Comparison of ENCODE assay signal across 15 cellular contexts in the genomic region with DNA sequence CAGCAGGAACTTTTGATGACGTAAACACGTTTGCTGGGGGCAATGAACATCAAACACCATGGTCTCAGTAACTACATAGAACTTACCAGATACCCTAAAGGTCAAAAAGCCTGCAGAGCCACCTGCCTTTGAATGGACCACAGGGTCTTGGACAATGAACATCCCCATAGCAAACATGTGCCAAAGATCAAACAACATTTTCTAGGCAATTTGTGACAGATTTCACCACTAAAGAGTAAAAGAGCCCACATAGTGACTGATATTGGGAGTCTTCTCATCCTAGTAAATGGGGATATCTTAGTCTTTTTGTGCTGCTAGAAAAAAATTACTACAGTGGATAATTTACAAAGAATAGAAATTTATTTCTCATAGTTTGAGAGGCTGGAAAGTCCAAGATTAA.
DNase-seq lines count a peak whose midpoint lies in the region; ATAC-seq and TF ChIP-seq lines count a peak whose summit lies in the region.
"Had no signal": no experiment of that assay in that cellular context is flagged by ENCODE, and none has a peak within 500 bp of the region (broad histone marks: within the 10 kb centered on the region; RNA-seq: fewer than 3 reads in every experiment).

No MANE protein-coding gene starts in this region.

- peaks cover 5% of the 10 kb centered on the region for H3K27me3 Mint-ChIP-seq in activated T-cell treated with anti-CD3 and anti-CD28 coated beads, Interleukin-2, amount 50 U/mL, for 72 hours (ENCODE audit: low read depth)
- peaks cover 10% of the 10 kb centered on the region for H3K27me3 Mint-ChIP-seq in activated T-cell treated with anti-CD3 and anti-CD28 coated beads, Interleukin-2, amount 50 U/mL, for 24 hours
- no peaks in the 10 kb centered on the region for H3K27me3 Mint-ChIP-seq in CD14-positive monocyte (ENCODE audit: low read depth in 3 of 3)
- peaks cover 4% of the 10 kb centered on the region for H3K27me3 Mint-ChIP-seq in activated T-helper 17 cell treated with anti-CD3 and anti-CD28 coated beads, Interleukin-2, amount 50 U/mL, for 72 hours

- H3K9me3 ChIP-seq in fibroblast of lung (ENCODE audit: control insufficient read depth, insufficient read depth, low read depth, low read length) (no peaks in the 10 kb centered on the region), left lung (no peaks in the 10 kb centered on the region)
- H3K9me3 ChIP-seq: BLaER1 had no signal

- H3K4me3 ChIP-seq in fibroblast of lung (replicated peaks in 1 of 4; ENCODE audit: control extremely low read depth in 1 of 4, insufficient read depth in 1 of 4, low read depth in 3 of 4, low read length in 4 of 4) (no peak overlapping the region), left lung (no peak overlapping the region)
- H3K4me3 ChIP-seq: BLaER1 had no signal

- in situ Hi-C loops in KBM-7 (cut with MboI; ENCODE audit: low pct_unique_long_range_greater_than_20kb, low sequenced_read_pairs): no loop called here

- H2AFZ ChIP-seq in fibroblast of lung (ENCODE audit: low read length): no peak overlapping the region

- no peak for TF ChIP-seq CTCF in CD14-positive monocyte (IDR thresholded peaks at IDR 0.05)
- no peak for TF ChIP-seq CTCF in fibroblast of lung (conservative IDR thresholded peaks at IDR 0.05 in 1 of 2, IDR thresholded peaks at IDR 0.05 in 1 of 2; ENCODE audit: low read depth in 1 of 2, low read length in 2 of 2)
- TF ChIP-seq CTCF in left lung (IDR thresholded peaks at IDR 0.05): no peak

- H3K9ac ChIP-seq in fibroblast of lung (ENCODE audit: insufficient read depth, low read length): peak overlapping the region; percentile 2
- H3K9ac ChIP-seq: BLaER1 had no signal

- H4K20me1 ChIP-seq in fibroblast of lung (ENCODE audit: control insufficient read depth, extremely low read depth, insufficient read depth, low read length): no peaks in the 10 kb centered on the region
- H4K20me1 ChIP-seq: BLaER1 had no signal

- H3K36me3 Mint-ChIP-seq in activated T-cell treated with anti-CD3 and anti-CD28 coated beads, Interleukin-2, amount 50 U/mL, for 72 hours (ENCODE audit: insufficient read depth in 2 of 2): peaks cover 0 to 1% of the 10 kb centered on the region in 2 donors
- no peaks in the 10 kb centered on the region for H3K36me3 Mint-ChIP-seq in activated T-cell treated with anti-CD3 and anti-CD28 coated beads, Interleukin-2, amount 50 U/mL, for 24 hours (ENCODE audit: low read depth)
- H3K36me3 Mint-ChIP-seq in CD14-positive monocyte: peaks cover 2 to 5% of the 10 kb centered on the region in 2 donors
- no peaks in the 10 kb centered on the region for H3K36me3 Mint-ChIP-seq in activated T-helper 17 cell treated with anti-CD3 and anti-CD28 coated beads, Interleukin-2, amount 50 U/mL, for 72 hours (ENCODE audit: low read depth)
- H3K36me3 Mint-ChIP-seq: CD8-positive, alpha-beta T cell had no signal

- ATAC-seq in activated T-cell treated with anti-CD3 and anti-CD28 coated beads, Interleukin-2, amount 50 U/mL, for 72 hours (replicated peaks in 1 of 2): peak; percentile 61 to 65
- peak; percentile 18 for ATAC-seq in activated T-helper 17 cell treated with anti-CD3 and anti-CD28 coated beads, Interleukin-2, amount 50 U/mL, for 72 hours (replicated peaks)
- ATAC-seq in left lung: no peak
- ATAC-seq: CD8-positive, alpha-beta T cell had no signal

- H3K79me2 ChIP-seq in fibroblast of lung (ENCODE audit: control insufficient read depth, insufficient read depth, low read length): no peaks in the 10 kb centered on the region

- H3K27ac Mint-ChIP-seq in activated T-cell treated with anti-CD3 and anti-CD28 coated beads, Interleukin-2, amount 50 U/mL, for 72 hours: peak overlapping the region; percentile 57
- no peak overlapping the region for H3K27ac Mint-ChIP-seq in activated T-cell treated with anti-CD3 and anti-CD28 coated beads, Interleukin-2, amount 50 U/mL, for 24 hours
- peak overlapping the region in 5 of 7 donors; percentile 78 to 94 (median 89) for H3K27ac Mint-ChIP-seq in CD14-positive monocyte
- H3K27ac Mint-ChIP-seq in activated T-helper 17 cell treated with anti-CD3 and anti-CD28 coated beads, Interleukin-2, amount 50 U/mL, for 72 hours: peak overlapping the region; percentile 62
- H3K27ac Mint-ChIP-seq: CD8-positive, alpha-beta T cell had no signal

- no peaks in the 10 kb centered on the region for H3K27me3 ChIP-seq in fibroblast of lung (ENCODE audit: control insufficient read depth, insufficient read depth, low read length)
- no peaks in the 10 kb centered on the region for H3K27me3 ChIP-seq in left lung
- H3K27me3 ChIP-seq: BLaER1 had no signal

- H3K27ac ChIP-seq in fibroblast of lung (ENCODE audit: insufficient read depth, low read length) (no peak overlapping the region), left lung (no peak overlapping the region)
- H3K27ac ChIP-seq: BLaER1 had no signal

- no peak for DNase-seq in activated T-cell treated with anti-CD3 and anti-CD28 coated beads, Interleukin-2, amount 50 U/mL, for 72 hours
- DNase-seq in activated T-cell treated with anti-CD3 and anti-CD28 coated beads, Interleukin-2, amount 50 U/mL, for 24 hours: no peak
- DNase-seq in CD14-positive monocyte (ENCODE audit: low spot score): no peak
- DNase-seq in fibroblast of lung (ENCODE audit: low read depth in 2 of 2): no peak
- DNase-seq in KBM-7: no peak
- DNase-seq in left lung: no peak
- DNase-seq: 8988T; Calu3; CD8-positive, alpha-beta T cell; DMS79 treated with DMSO at 0.1 percent for 48 hours; GF-D8; GOT3; H7 had no signal

- no peak overlapping the region for H3K4me2 ChIP-seq in fibroblast of lung (ENCODE audit: extremely low read depth, insufficient read depth, low read length)
- H3K4me2 ChIP-seq: BLaER1 had no signal

- peak overlapping the region in 1 of 2 donors; percentile 83 for H3K4me3 Mint-ChIP-seq in activated T-cell treated with anti-CD3 and anti-CD28 coated beads, Interleukin-2, amount 50 U/mL, for 72 hours
- no peak overlapping the region for H3K4me3 Mint-ChIP-seq in activated T-cell treated with anti-CD3 and anti-CD28 coated beads, Interleukin-2, amount 50 U/mL, for 24 hours
- H3K4me3 Mint-ChIP-seq in CD14-positive monocyte: no peak overlapping the region
- no peak overlapping the region for H3K4me3 Mint-ChIP-seq in activated T-helper 17 cell treated with anti-CD3 and anti-CD28 coated beads, Interleukin-2, amount 50 U/mL, for 72 hours
- H3K4me3 Mint-ChIP-seq: CD8-positive, alpha-beta T cell had no signal

- no peaks in the 10 kb centered on the region for H3K9me3 Mint-ChIP-seq in activated T-cell treated with anti-CD3 and anti-CD28 coated beads, Interleukin-2, amount 50 U/mL, for 72 hours
- no peaks in the 10 kb centered on the region for H3K9me3 Mint-ChIP-seq in activated T-cell treated with anti-CD3 and anti-CD28 coated beads, Interleukin-2, amount 50 U/mL, for 24 hours
- H3K9me3 Mint-ChIP-seq in CD14-positive monocyte: no peaks in the 10 kb centered on the region
- H3K9me3 Mint-ChIP-seq in activated T-helper 17 cell treated with anti-CD3 and anti-CD28 coated beads, Interleukin-2, amount 50 U/mL, for 72 hours: no peaks in the 10 kb centered on the region
- H3K9me3 Mint-ChIP-seq: CD8-positive, alpha-beta T cell had no signal

- peaks cover 18% of the 10 kb centered on the region for H3K4me1 Mint-ChIP-seq in activated T-cell treated with anti-CD3 and anti-CD28 coated beads, Interleukin-2, amount 50 U/mL, for 72 hours (ENCODE audit: low read depth)
- H3K4me1 Mint-ChIP-seq in activated T-cell treated with anti-CD3 and anti-CD28 coated beads, Interleukin-2, amount 50 U/mL, for 24 hours (ENCODE audit: low read depth): peaks cover 15% of the 10 kb centered on the region
- H3K4me1 Mint-ChIP-seq in CD14-positive monocyte: peaks cover 43% of the 10 kb centered on the region
- H3K4me1 Mint-ChIP-seq in activated T-helper 17 cell treated with anti-CD3 and anti-CD28 coated beads, Interleukin-2, amount 50 U/mL, for 72 hours: peaks cover 5% of the 10 kb centered on the region

- H3K4me1 ChIP-seq in fibroblast of lung (ENCODE audit: control insufficient read depth, extremely low read depth, insufficient read depth, low read length): no peaks in the 10 kb centered on the region
- peaks cover 0 to 28% of the 10 kb centered on the region in 2 donors for H3K4me1 ChIP-seq in left lung

- H3K36me3 ChIP-seq in fibroblast of lung (ENCODE audit: control insufficient read depth, insufficient read depth, low read length) (no peaks in the 10 kb centered on the region), left lung (no peaks in the 10 kb centered on the region)
- H3K36me3 ChIP-seq: BLaER1 had no signal

- intact Hi-C loops in CD14-positive monocyte (cut with micrococcal nuclease): loop anchor here in 1 of 2 donors (10.0 kb wide), 1 partner anchor 51 kb away; no protein-coding TSS in a partner anchor
- intact Hi-C loops in left lung (cut with DNase I): no loop called here
